Comparison of ENCODE assay signal across 22 cellular contexts in genomic region chr14:71891185-71891584, GRCh38. TPM values are rescaled to one million over a fixed set of nuclear protein-coding genes. Genes with fewer than 3 reads are reported as not detected.
A peak's percentile ranks its signal among the peaks of the same experiment; 100 is the strongest.
DNase-seq lines count a peak whose midpoint lies in the region; ATAC-seq and TF ChIP-seq lines count a peak whose summit lies in the region.
"Had no signal": no experiment of that assay in that cellular context is flagged by ENCODE, and none has a peak within 500 bp of the region (broad histone marks: within the 10 kb centered on the region; RNA-seq: fewer than 3 reads in every experiment).

No MANE protein-coding gene starts in this region.

- H3K4me2 ChIP-seq in GM23338 (0 out of 2 replicates have a peak overlapping the region, but pooled peaks have one; percentile 20), neural progenitor cell (peak overlapping the region; percentile 23)
- H3K4me2 ChIP-seq: BLaER1 treated with 17β-estradiol and CSF1 and Interleukin-3, amounts not matched to agents 10 nM and 100 nM had no signal

- intact Hi-C loops in ovary (cut with DNase I) = no loop called here
- intact Hi-C loops in activated CD4-positive, alpha-beta memory T cell treated with anti-CD3 and anti-CD28 coated beads for 36 hours (cut with micrococcal nuclease) = no loop called here

- H3K27me3 Mint-ChIP-seq in GM23338 (ENCODE audit: insufficient read depth, low read depth, poor library complexity) (no peaks in the 10 kb centered on the region), endodermal cell (ENCODE audit: insufficient read depth) (no peaks in the 10 kb centered on the region), neural progenitor cell (ENCODE audit: insufficient read depth, low read depth) (peaks cover 7% of the 10 kb centered on the region), mesothelial cell of epicardium (ENCODE audit: low read depth) (peaks cover 16% of the 10 kb centered on the region)
- peaks cover 13% of the 10 kb centered on the region for H3K27me3 Mint-ChIP-seq in activated CD4-positive, alpha-beta memory T cell treated with anti-CD3 and anti-CD28 coated beads for 36 hours

- peaks cover 24% of the 10 kb centered on the region for H3K9me3 Mint-ChIP-seq in GM23338
- H3K9me3 Mint-ChIP-seq in endodermal cell = peaks cover 34% of the 10 kb centered on the region
- peaks cover 19% of the 10 kb centered on the region for H3K9me3 Mint-ChIP-seq in neural progenitor cell
- peaks cover 16% of the 10 kb centered on the region for H3K9me3 Mint-ChIP-seq in mesothelial cell of epicardium
- peaks cover 9% of the 10 kb centered on the region for H3K9me3 Mint-ChIP-seq in activated CD4-positive, alpha-beta memory T cell treated with anti-CD3 and anti-CD28 coated beads for 36 hours

- POLR2A ChIA-PET in activated CD4-positive, alpha-beta memory T cell treated with anti-CD3 and anti-CD28 coated beads for 36 hours (lab: Charles Lee) = no interaction called here

- H3K4me1 ChIP-seq in GM23338 (ENCODE audit: insufficient read depth) (peaks cover 22% of the 10 kb centered on the region), HUES64 (ENCODE audit: insufficient read depth, low read length) (peaks cover 32% of the 10 kb centered on the region), endodermal cell (ENCODE audit: control insufficient read depth, insufficient read depth, low read length) (no peaks in the 10 kb centered on the region), neural progenitor cell (peaks cover 25% of the 10 kb centered on the region), ovary (ENCODE audit: insufficient read depth) (no peaks in the 10 kb centered on the region)
- H3K4me1 ChIP-seq: BLaER1 treated with 17β-estradiol and CSF1 and Interleukin-3, amounts not matched to agents 10 nM and 100 nM had no signal

- peak overlapping the region; percentile 18; the same call in 1 of the 2 replicates for H3K27ac Mint-ChIP-seq in GM23338
- peak overlapping the region; percentile 79 for H3K27ac Mint-ChIP-seq in endodermal cell
- no peak overlapping the region for H3K27ac Mint-ChIP-seq in neural progenitor cell
- H3K27ac Mint-ChIP-seq in mesothelial cell of epicardium = no peak overlapping the region
- H3K27ac Mint-ChIP-seq in activated CD4-positive, alpha-beta memory T cell treated with anti-CD3 and anti-CD28 coated beads for 36 hours = no peak overlapping the region
- H3K27ac Mint-ChIP-seq: CD4-positive, CD25-positive, alpha-beta regulatory T cell; CD8-positive, alpha-beta memory T cell; IgD-negative memory B cell had no signal

- TF ChIP-seq CTCF in GM23338 (conservative IDR thresholded peaks at IDR 0.05; ENCODE audit: low read depth in 2 of 2) = no peak
- no peak for TF ChIP-seq CTCF in endodermal cell (conservative IDR thresholded peaks at IDR 0.05)
- no peak for TF ChIP-seq CTCF in neural progenitor cell (IDR thresholded peaks at IDR 0.05)
- no peak for TF ChIP-seq CTCF in mesothelial cell of epicardium (IDR thresholded peaks at IDR 0.05; ENCODE audit: unreplicated experiment)
- TF ChIP-seq CTCF in ovary (IDR thresholded peaks at IDR 0.05) = no peak

- H3K27me3 ChIP-seq in GM23338 (ENCODE audit: insufficient read depth) = no peaks in the 10 kb centered on the region
- no peaks in the 10 kb centered on the region for H3K27me3 ChIP-seq in HUES64 (ENCODE audit: insufficient read depth, low read length)
- H3K27me3 ChIP-seq in endodermal cell (ENCODE audit: control insufficient read depth, insufficient read depth, low read length, poor library complexity, severe bottlenecking) = no peaks in the 10 kb centered on the region
- no peaks in the 10 kb centered on the region for H3K27me3 ChIP-seq in neural progenitor cell
- H3K27me3 ChIP-seq in ovary = no peaks in the 10 kb centered on the region
- H3K27me3 ChIP-seq: BLaER1 treated with 17β-estradiol and CSF1 and Interleukin-3, amounts not matched to agents 10 nM and 100 nM had no signal

- peaks cover 14% of the 10 kb centered on the region; the same call in 1 of the 2 replicates for H3K9me3 ChIP-seq in HUES64 (ENCODE audit: insufficient read depth, low read depth, low read length)
- peaks cover 26% of the 10 kb centered on the region for H3K9me3 ChIP-seq in endodermal cell (ENCODE audit: control insufficient read depth, low read length)
- no peaks in the 10 kb centered on the region for H3K9me3 ChIP-seq in neural progenitor cell (ENCODE audit: low read depth)
- H3K9me3 ChIP-seq in ovary = no peaks in the 10 kb centered on the region

- H3K27ac ChIP-seq in GM23338 (ENCODE audit: low read depth) (peak overlapping the region; percentile 92), HUES64 (ENCODE audit: low read depth, low read length) (peak overlapping the region; percentile 88), endodermal cell (ENCODE audit: low read depth, low read length) (no peak overlapping the region), neural progenitor cell (no peak overlapping the region), ovary (no peak overlapping the region)
- H3K27ac ChIP-seq: BLaER1 treated with 17β-estradiol and CSF1 and Interleukin-3, amounts not matched to agents 10 nM and 100 nM; GM23248 had no signal

- H3K36me3 Mint-ChIP-seq in GM23338 (ENCODE audit: low read depth) = peaks cover 10% of the 10 kb centered on the region
- peaks cover 20% of the 10 kb centered on the region for H3K36me3 Mint-ChIP-seq in endodermal cell (ENCODE audit: low read depth)
- H3K36me3 Mint-ChIP-seq in neural progenitor cell = no peaks in the 10 kb centered on the region
- H3K36me3 Mint-ChIP-seq in mesothelial cell of epicardium = no peaks in the 10 kb centered on the region
- no peaks in the 10 kb centered on the region for H3K36me3 Mint-ChIP-seq in activated CD4-positive, alpha-beta memory T cell treated with anti-CD3 and anti-CD28 coated beads for 36 hours
- H3K36me3 Mint-ChIP-seq: CD4-positive, CD25-positive, alpha-beta regulatory T cell; IgD-negative memory B cell had no signal

- H3F3A ChIP-seq in GM23338 (replicated peaks; ENCODE audit: low read depth) (no peaks in the 10 kb centered on the region), neural progenitor cell (ENCODE audit: low read depth) (peaks cover 9% of the 10 kb centered on the region)

- ATAC-seq in GM23338 = peak; percentile 33; the same call in 2 of the 3 replicates
- ATAC-seq: HepG2 had no signal

- DNase-seq in GM23338 (ENCODE audit: low spot score) (peak; percentile 4), endodermal cell (peak; percentile 53), neural progenitor cell (ENCODE audit: low spot score) (no peak), mesothelial cell of epicardium (ENCODE audit: low spot score in 2 of 2, unreplicated experiment in 2 of 2) (no peak), ovary (no peak)
- DNase-seq in stimulated activated CD8-positive, alpha-beta memory T cell treated with anti-CD3 and anti-CD28 coated beads, Interleukin-4, amount 100 ng/mL, for 48 hours = no peak
- DNase-seq in activated CD4-positive, alpha-beta memory T cell treated with anti-CD3 and anti-CD28 coated beads for 36 hours = no peak
- DNase-seq: 8988T; CD4-positive, CD25-positive, alpha-beta regulatory T cell; CD8-positive, alpha-beta memory T cell; COR-L47; GDM1; H7; KBM-7 had no signal

- H3K4me3 Mint-ChIP-seq in GM23338 (no peak overlapping the region), endodermal cell (no peak overlapping the region), neural progenitor cell (no peak overlapping the region), mesothelial cell of epicardium (no peak overlapping the region)
- H3K4me3 Mint-ChIP-seq in activated CD4-positive, alpha-beta memory T cell treated with anti-CD3 and anti-CD28 coated beads for 36 hours = no peak overlapping the region
- H3K4me3 Mint-ChIP-seq: CD4-positive, CD25-positive, alpha-beta regulatory T cell; CD8-positive, alpha-beta memory T cell had no signal

- H4K20me1 ChIP-seq in GM23338 (replicated peaks; ENCODE audit: insufficient read depth) (no peaks in the 10 kb centered on the region), neural progenitor cell (ENCODE audit: low read depth) (no peaks in the 10 kb centered on the region)
- H4K20me1 ChIP-seq: BLaER1 treated with 17β-estradiol and CSF1 and Interleukin-3, amounts not matched to agents 10 nM and 100 nM had no signal

- 83% methylated on average over 6 of the region's 6 CpGs for WGBS in HUES64
- 70 to 88% methylated on average over 2 to 6 of the region's 6 CpGs for WGBS in endodermal cell (ENCODE audit: insufficient coverage in 1 of 2, insufficient read length in 1 of 2), 2 experiments
- 79 to 91% (median 80%) methylated on average over 6 of the region's 6 CpGs for WGBS in ovary, 3 donors

- H3K4me1 Mint-ChIP-seq in GM23338 (peaks cover 29% of the 10 kb centered on the region), endodermal cell (peaks cover 6% of the 10 kb centered on the region), neural progenitor cell (peaks cover 3% of the 10 kb centered on the region), mesothelial cell of epicardium (no peaks in the 10 kb centered on the region)
- no peaks in the 10 kb centered on the region for H3K4me1 Mint-ChIP-seq in activated CD4-positive, alpha-beta memory T cell treated with anti-CD3 and anti-CD28 coated beads for 36 hours (ENCODE audit: low read depth)
- H3K4me1 Mint-ChIP-seq: CD4-positive, CD25-positive, alpha-beta regulatory T cell; CD8-positive, alpha-beta memory T cell; IgD-negative memory B cell had no signal

- CTCF ChIA-PET in activated CD4-positive, alpha-beta memory T cell treated with anti-CD3 and anti-CD28 coated beads for 36 hours (lab: Charles Lee) = interaction anchor here (1.8 kb wide), 1 partner anchor 36 kb away, joined by 5 read pairs; no protein-coding TSS in a partner anchor

- H3K9ac ChIP-seq in HUES64 (ENCODE audit: low read depth, low read length) (no peak overlapping the region), endodermal cell (ENCODE audit: extremely low read depth, low read length, poor library complexity, severe bottlenecking) (no peak overlapping the region), neural progenitor cell (no peak overlapping the region)
- H3K9ac ChIP-seq: BLaER1 treated with 17β-estradiol and CSF1 and Interleukin-3, amounts not matched to agents 10 nM and 100 nM; GM23248 had no signal

- 0 out of 2 replicates have a peak overlapping the region, but pooled peaks have one; percentile 8 for H2AFZ ChIP-seq in GM23338
- no peak overlapping the region for H2AFZ ChIP-seq in neural progenitor cell (replicated peaks)
- H2AFZ ChIP-seq: GM23248 had no signal

- peaks cover 6% of the 10 kb centered on the region; the same call in 1 of the 2 replicates for H3K9me2 ChIP-seq in GM23338 (ENCODE audit: insufficient read depth)

- H3K4me3 ChIP-seq in GM23338 = no peak overlapping the region
- H3K4me3 ChIP-seq in HUES64 (ENCODE audit: low read length) = no peak overlapping the region
- no peak overlapping the region for H3K4me3 ChIP-seq in endodermal cell (ENCODE audit: low read length)
- no peak overlapping the region for H3K4me3 ChIP-seq in neural progenitor cell
- no peak overlapping the region for H3K4me3 ChIP-seq in ovary
- H3K4me3 ChIP-seq: BLaER1 treated with 17β-estradiol and CSF1 and Interleukin-3, amounts not matched to agents 10 nM and 100 nM; GM23248 had no signal

- H3K36me3 ChIP-seq in GM23338 (ENCODE audit: insufficient read depth) = no peaks in the 10 kb centered on the region
- H3K36me3 ChIP-seq in HUES64 (ENCODE audit: insufficient read depth, low read length) = no peaks in the 10 kb centered on the region
- no peaks in the 10 kb centered on the region for H3K36me3 ChIP-seq in endodermal cell (ENCODE audit: control insufficient read depth, insufficient read depth, low read length)
- H3K36me3 ChIP-seq in neural progenitor cell = no peaks in the 10 kb centered on the region
- H3K36me3 ChIP-seq in ovary = no peaks in the 10 kb centered on the region
- H3K36me3 ChIP-seq: BLaER1 treated with 17β-estradiol and CSF1 and Interleukin-3, amounts not matched to agents 10 nM and 100 nM had no signal

- TF ChIP-seq POLR2A in ovary (IDR thresholded peaks at IDR 0.05) = no peak

- TF ChIP-seq EP300 in ovary (IDR thresholded peaks at IDR 0.05) = no peak

- no peaks in the 10 kb centered on the region for H3K79me2 ChIP-seq in GM23338 (replicated peaks; ENCODE audit: insufficient read depth)
- H3K79me2 ChIP-seq in neural progenitor cell (ENCODE audit: low read depth) = no peaks in the 10 kb centered on the region

RNA-seq across cellular contexts. Expression of gene RGS6, which starts 41.0 kb away (rescaled TPM):
- total RNA-seq in GM23338 (2014; rRNA removed; shearing (Covaris generic)) = 0.83 and 2.4 TPM in 2 replicates
- polyA plus RNA-seq in GM23338 (2016; fragmentation: Nextera tagmentation; extraction: Ambion mirVana) = 0.61 and 0.66 TPM in 2 replicates
- polyA plus RNA-seq in HUES64 (2013, experiment 1 of 2) = 1.1 TPM
- 1.6 TPM for polyA plus RNA-seq in HUES64 (2013, experiment 2 of 2)
- 10 to 100 TPM; 10.1 to 16.3 TPM for total RNA-seq in endodermal cell
- polyA plus RNA-seq in endodermal cell (2013, experiment 1 of 2) = 1.9 TPM
- polyA plus RNA-seq in endodermal cell (2013, experiment 2 of 2) = 2.6 TPM
- total RNA-seq in neural progenitor cell (ENCODE audit: low replicate concordance) = 0.80 and 2.0 TPM in 2 replicates
- 1.2 to 2.0 TPM (median 1.5 TPM) in 3 replicates for total RNA-seq in mesothelial cell of epicardium
- 1 to 10 TPM in 4 of 7 donors, under 1 TPM in 3; 0.53 to 6.9 (median 1.1) TPM for total RNA-seq in ovary
- polyA plus RNA-seq in ovary = 1 to 10 TPM; 1.0 to 5.4 TPM
- total RNA-seq in activated CD4-positive, alpha-beta memory T cell treated with anti-CD3 and anti-CD28 coated beads for 36 hours = under 1 TPM; 0.15 to 0.19 TPM
- total RNA-seq: A673, GM23248, HepG2, HT-29 had no signal
- polyA plus RNA-seq: AG04450; CD8-positive, alpha-beta memory T cell; GM23248; HepG2; IgD-negative memory B cell had no signal

Comparison
In these comparisons a context has a peak if more than half of its experiments do, and no peak if none do; other contexts are left out.
1. DNase-seq: peak in GM23338 (single experiment) and endodermal cell (single experiment); none in neural progenitor cell (single experiment), stimulated activated CD8-positive, alpha-beta memory T cell treated with anti-CD3 and anti-CD28 coated beads, Interleukin-4, amount 100 ng/mL, for 48 hours (single experiment), mesothelial cell of epicardium (0 of 2), ovary (0 of 5) and activated CD4-positive, alpha-beta memory T cell treated with anti-CD3 and anti-CD28 coated beads for 36 hours (single experiment).
2. H3K27ac ChIP-seq: peak in GM23338 (single experiment) and HUES64 (single experiment); none in endodermal cell (single experiment), neural progenitor cell (single experiment) and ovary (0 of 2).
3. H3K27ac Mint-ChIP-seq: peak in GM23338 (single experiment) and endodermal cell (single experiment); none in neural progenitor cell (single experiment), mesothelial cell of epicardium (single experiment) and activated CD4-positive, alpha-beta memory T cell treated with anti-CD3 and anti-CD28 coated beads for 36 hours (single experiment).